In genomic region chr14:70714055-70714550, GRCh38 we compare ENCODE assay signal across 8 cellular contexts.
DNase-seq lines count a peak whose midpoint lies in the region; ATAC-seq lines count a peak whose summit lies in the region.

No MANE protein-coding gene starts in this region.

- H3K4me1 Mint-ChIP-seq in T-cell = peaks cover 2 to 7% (median 3%) of the 10 kb centered on the region in 3 donors

- H3K27ac Mint-ChIP-seq in T-cell = no peak overlapping the region

- no peaks in the 10 kb centered on the region for H3K36me3 Mint-ChIP-seq in T-cell

- CTCF ChIA-PET in T-cell (lab: Charles Lee) = interaction anchor here (0.6 to 3.2 kb wide), 6 partner anchors 23 to 114 kb away, joined by 3 to 24 read pairs (median 4); partner anchors contain the start of gene MED6 (in 1 of the 2)

- POLR2A ChIA-PET in T-cell (lab: Charles Lee) = interaction anchor here in 1 of 2 donors (0.7 kb wide), 1 partner anchor 335 kb away, joined by 4 read pairs; no protein-coding TSS in a partner anchor

- DNase-seq in NCI-H526 (lab: John Stamatoyannopoulos, UW) (peak; percentile 42 to 69), NCI-H526 treated with DMSO at 0.1 percent for 48 hours (lab: John Stamatoyannopoulos, UW) (no peak), NCI-H128 (lab: John Stamatoyannopoulos, UW; ENCODE audit: unreplicated experiment) (peak; percentile 49), T-cell (peak in 27 of 34 experiments; percentile 8 to 51 (median 27)), T47D (ENCODE audit: low read depth in 1 of 2, low spot score in 1 of 2) (peak; percentile 46 to 76), left kidney (ENCODE audit: low read depth, low spot score) (peak; percentile 84)
- DNase-seq in stimulated activated CD8-positive, alpha-beta memory T cell treated with anti-CD3 and anti-CD28 coated beads, Interleukin-2, amount 100 ng/mL, for 1 hour (ENCODE audit: low read depth in 2 of 2) = peak; percentile 8 to 11

- H3K4me3 Mint-ChIP-seq in T-cell = no peak overlapping the region

- no peaks in the 10 kb centered on the region for H3K9me3 Mint-ChIP-seq in T-cell

- H3K27me3 Mint-ChIP-seq in T-cell = peaks cover 3 to 5% of the 10 kb centered on the region in 2 donors

- in situ Hi-C loops in T47D (cut with HindIII; ENCODE audit: low pct_unique_long_range_greater_than_20kb, low sequenced_read_pairs) = no loop called here

- ATAC-seq in T-cell (replicated peaks in 1 of 4) (no peak), HG03469 (IDR thresholded peaks at IDR 0.05; ENCODE audit: unreplicated experiment) (no peak)
